ENCODE assay signal across 11 cellular contexts in the genomic region with DNA sequence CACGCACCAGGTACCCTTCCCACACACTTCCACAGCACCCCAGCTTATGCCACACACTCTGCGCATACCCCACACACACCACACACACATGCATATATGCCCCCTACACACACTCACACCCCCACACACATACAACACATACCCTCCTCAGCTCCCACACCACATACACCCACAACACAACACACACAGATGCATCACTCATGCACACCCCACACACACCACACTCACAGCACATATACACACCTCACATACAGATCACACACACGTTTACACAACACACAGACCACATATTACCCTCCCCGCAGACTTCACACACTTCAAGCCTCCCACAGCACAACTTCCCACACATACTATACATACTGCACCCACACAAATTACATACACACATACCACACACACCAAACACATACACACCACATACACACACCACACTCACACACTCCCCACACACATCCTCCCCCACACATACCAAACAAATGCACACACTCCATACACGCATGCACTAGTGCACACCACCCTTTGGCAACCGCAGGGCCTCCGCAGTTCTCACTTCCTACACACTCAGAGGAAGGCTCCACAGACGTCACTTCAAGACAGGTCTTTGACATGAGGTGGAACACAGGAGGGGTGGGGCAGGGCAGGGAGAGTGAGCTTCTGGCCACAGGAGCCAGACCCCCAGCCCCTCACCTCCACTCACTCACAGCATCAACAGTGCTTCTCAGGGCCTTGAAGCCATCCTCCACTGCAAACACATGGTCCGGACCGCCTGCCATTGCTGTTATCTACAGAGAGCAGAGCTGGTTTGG. TPM values are rescaled to one million over a fixed set of nuclear protein-coding genes. Genes with fewer than 3 reads are reported as not detected.
DNase-seq lines count a peak whose midpoint lies in the region; ATAC-seq and TF ChIP-seq lines count a peak whose summit lies in the region.
"Had no signal": no experiment of that assay in that cellular context is flagged by ENCODE, and none has a peak within 500 bp of the region (broad histone marks: within the 10 kb centered on the region; RNA-seq: fewer than 3 reads in every experiment).

No MANE protein-coding gene starts in this region.

- H3K79me2 ChIP-seq in DND-41 (ENCODE audit: insufficient read depth, low read length), result peaks cover 20% of the 10 kb centered on the region

- H3K27me3 ChIP-seq in DND-41 (ENCODE audit: insufficient read depth, low read length, poor library complexity) (no peaks in the 10 kb centered on the region), SJCRH30 (no peaks in the 10 kb centered on the region), aorta (ENCODE audit: control insufficient read depth in 1 of 2, insufficient read depth in 2 of 2, low read length in 1 of 2) (no peaks in the 10 kb centered on the region)

- H3K4me3 Mint-ChIP-seq in activated CD4-positive, alpha-beta T cell treated with anti-CD3 and anti-CD28 coated beads, Interleukin-2, amount 10 ng/mL, durations not matched to agents 7 days and 5 days, result no peak overlapping the region
- no peak overlapping the region for H3K4me3 Mint-ChIP-seq in immature natural killer cell

- peak; percentile 48 for DNase-seq in DND-41
- DNase-seq in activated CD4-positive, alpha-beta T cell treated with anti-CD3 and anti-CD28 coated beads, Interleukin-2, amount 10 ng/mL, durations not matched to agents 7 days and 5 days, result peak; percentile 77
- peak in 1 of 3 donors; percentile 23 for DNase-seq in mucosa of descending colon
- DNase-seq in SJCRH30, result no peak
- no peak for DNase-seq in aorta
- no peak for DNase-seq in immature natural killer cell
- no peak for DNase-seq in medulla oblongata (ENCODE audit: extremely low spot score)
- DNase-seq: left cardiac atrium had no signal

- H3K36me3 ChIP-seq in DND-41 (ENCODE audit: insufficient read depth, low read length), result peaks cover 15% of the 10 kb centered on the region
- no peaks in the 10 kb centered on the region for H3K36me3 ChIP-seq in mucosa of descending colon (ENCODE audit: low read depth)
- H3K36me3 ChIP-seq in SJCRH30, result no peaks in the 10 kb centered on the region
- no peaks in the 10 kb centered on the region for H3K36me3 ChIP-seq in aorta (ENCODE audit: control insufficient read depth in 1 of 2, insufficient read depth in 2 of 2, low read length in 1 of 2)

- H3K9me3 ChIP-seq in DND-41 (ENCODE audit: insufficient read depth, low read length, severe bottlenecking) (no peaks in the 10 kb centered on the region), mucosa of descending colon (no peaks in the 10 kb centered on the region), SJCRH30 (replicated peaks) (no peaks in the 10 kb centered on the region), aorta (ENCODE audit: control insufficient read depth, low read length) (no peaks in the 10 kb centered on the region)

- TF ChIP-seq CTCF in DND-41 (IDR thresholded peaks at IDR 0.05; ENCODE audit: borderline replicate concordance, extremely low read depth, low read length, poor library complexity, severe bottlenecking), result no peak
- no peak for TF ChIP-seq CTCF in mucosa of descending colon (IDR thresholded peaks at IDR 0.05)

- peaks cover 48% of the 10 kb centered on the region for H3K4me1 Mint-ChIP-seq in activated CD4-positive, alpha-beta T cell treated with anti-CD3 and anti-CD28 coated beads, Interleukin-2, amount 10 ng/mL, durations not matched to agents 7 days and 5 days
- H3K4me1 Mint-ChIP-seq in immature natural killer cell, result peaks cover 0 to 3% of the 10 kb centered on the region in 2 donors

- peak overlapping the region; percentile 60 for H2AFZ ChIP-seq in DND-41 (ENCODE audit: low read depth, low read length)

- H3K36me3 Mint-ChIP-seq in activated CD4-positive, alpha-beta T cell treated with anti-CD3 and anti-CD28 coated beads, Interleukin-2, amount 10 ng/mL, durations not matched to agents 7 days and 5 days (ENCODE audit: low read depth), result peaks cover 21% of the 10 kb centered on the region
- H3K36me3 Mint-ChIP-seq in immature natural killer cell, result no peaks in the 10 kb centered on the region

- H3K27ac ChIP-seq in DND-41 (ENCODE audit: low read length) (peak overlapping the region; percentile 98), SJCRH30 (no peak overlapping the region), aorta (ENCODE audit: low read depth in 1 of 2, low read length in 2 of 2) (no peak overlapping the region)

- H3K4me3 ChIP-seq in DND-41 (ENCODE audit: low read depth in 1 of 2, low read length in 2 of 2) (peak overlapping the region; percentile 26 to 60), mucosa of descending colon (no peak overlapping the region), SJCRH30 (no peak overlapping the region), aorta (ENCODE audit: low read length in 2 of 2) (no peak overlapping the region)

- H3K4me1 ChIP-seq in DND-41 (ENCODE audit: insufficient read depth, low read length), result peaks cover 64% of the 10 kb centered on the region
- no peaks in the 10 kb centered on the region for H3K4me1 ChIP-seq in mucosa of descending colon (ENCODE audit: low read depth)
- H3K4me1 ChIP-seq in SJCRH30, result no peaks in the 10 kb centered on the region
- no peaks in the 10 kb centered on the region for H3K4me1 ChIP-seq in aorta (ENCODE audit: control insufficient read depth in 1 of 2, insufficient read depth in 2 of 2, low read length in 2 of 2)

- H3K27ac Mint-ChIP-seq in activated CD4-positive, alpha-beta T cell treated with anti-CD3 and anti-CD28 coated beads, Interleukin-2, amount 10 ng/mL, durations not matched to agents 7 days and 5 days, result no peak overlapping the region
- H3K27ac Mint-ChIP-seq in immature natural killer cell, result no peak overlapping the region

- peak overlapping the region; percentile 91 for H3K4me2 ChIP-seq in DND-41 (ENCODE audit: insufficient read depth, low read length)

- POLR2A ChIA-PET in activated CD4-positive, alpha-beta T cell treated with anti-CD3 and anti-CD28 coated beads, Interleukin-2, amount 10 ng/mL, durations not matched to agents 7 days and 5 days (lab: Charles Lee), result interaction anchor here (0.5 to 1.7 kb wide), 2 partner anchors 15 to 171 kb away, joined by 3 to 4 read pairs; no protein-coding TSS in a partner anchor

- 66 to 80% methylated on average over 10 of the region's 10 CpGs for WGBS in aorta, 2 donors

- no peaks in the 10 kb centered on the region; the same call in 1 of the 2 replicates for H4K20me1 ChIP-seq in DND-41 (ENCODE audit: insufficient read depth, low read length)

- H3K27me3 Mint-ChIP-seq in activated CD4-positive, alpha-beta T cell treated with anti-CD3 and anti-CD28 coated beads, Interleukin-2, amount 10 ng/mL, durations not matched to agents 7 days and 5 days, result no peaks in the 10 kb centered on the region
- peaks cover 0 to 1% (median 0%) of the 10 kb centered on the region in 3 donors for H3K27me3 Mint-ChIP-seq in immature natural killer cell (ENCODE audit: low read depth in 3 of 3)

- CTCF ChIA-PET in activated CD4-positive, alpha-beta T cell treated with anti-CD3 and anti-CD28 coated beads, Interleukin-2, amount 10 ng/mL, durations not matched to agents 7 days and 5 days (lab: Charles Lee), result interaction anchor here (1.1 kb wide), 1 partner anchor 15 kb away, joined by 5 read pairs; no protein-coding TSS in a partner anchor

- peak overlapping the region; percentile 76 for H3K9ac ChIP-seq in DND-41 (ENCODE audit: low read depth, low read length)

- no peaks in the 10 kb centered on the region for H3K9me3 Mint-ChIP-seq in activated CD4-positive, alpha-beta T cell treated with anti-CD3 and anti-CD28 coated beads, Interleukin-2, amount 10 ng/mL, durations not matched to agents 7 days and 5 days
- no peaks in the 10 kb centered on the region for H3K9me3 Mint-ChIP-seq in immature natural killer cell

- intact Hi-C loops in mucosa of descending colon (cut with DNase I, micrococcal nuclease) (no loop called here), aorta (cut with DNase I) (no loop called here)

- peak; percentile 46 for ATAC-seq in DND-41 (ENCODE audit: insufficient read depth, low read depth)
- ATAC-seq in HG02759 (IDR thresholded peaks at IDR 0.05; ENCODE audit: unreplicated experiment), result peak; percentile 86
- ATAC-seq in mucosa of descending colon, result peak; percentile 78
- ATAC-seq in aorta (ENCODE audit: low FRiP score), result no peak

RNA-seq across cellular contexts. Expression of a gene that starts 18.5 kb away (rescaled TPM):
- total RNA-seq in activated CD4-positive, alpha-beta T cell treated with anti-CD3 and anti-CD28 coated beads, Interleukin-2, amount 10 ng/mL, durations not matched to agents 7 days and 5 days, result under 1 TPM; 0.52 to 0.57 TPM
- not detected for total RNA-seq in mucosa of descending colon
- total RNA-seq in SJCRH30 (2014; rRNA removed; shearing (Covaris generic)), result not detected in 2 replicates
- under 1 TPM in 1 of 2 donors, not detected in 1; 0.60 TPM for total RNA-seq in aorta
- not detected for polyA plus RNA-seq in aorta
- not detected for polyA plus RNA-seq in immature natural killer cell
- total RNA-seq: left cardiac atrium, LHCN-M2, subcutaneous adipose tissue had no signal

Comparison
In these comparisons a context has a peak if more than half of its experiments do, and no peak if none do; other contexts are left out.
1. DNase-seq: peak in DND-41 (single experiment) and activated CD4-positive, alpha-beta T cell treated with anti-CD3 and anti-CD28 coated beads, Interleukin-2, amount 10 ng/mL, durations not matched to agents 7 days and 5 days (single experiment); none in SJCRH30 (0 of 2), aorta (0 of 2), immature natural killer cell (0 of 3) and medulla oblongata (single experiment).
2. H3K4me3 ChIP-seq: peak in DND-41 (2 of 2); none in mucosa of descending colon (single experiment), SJCRH30 (single experiment) and aorta (0 of 2).